In genomic region chr5:120052916-120053828, GRCh38 we compare ENCODE assay signal across 27 cellular contexts.
DNase-seq lines count a peak whose midpoint lies in the region; ATAC-seq and TF ChIP-seq lines count a peak whose summit lies in the region.
"Had no signal": no experiment of that assay in that cellular context is flagged by ENCODE, and none has a peak within 500 bp of the region (broad histone marks: within the 10 kb centered on the region; RNA-seq: fewer than 3 reads in every experiment).

No MANE protein-coding gene starts in this region.

- no peaks in the 10 kb centered on the region for H3K27me3 Mint-ChIP-seq in Calu3 (ENCODE audit: unreplicated experiment)
- H3K27me3 Mint-ChIP-seq: activated CD8-positive, alpha-beta T cell treated with anti-CD3 and anti-CD28 coated beads for 36 hours; type B pancreatic cell had no signal

- intact Hi-C loops in Right ventricle myocardium inferior (cut with DNase I) (no loop called here), cardiac septum (cut with DNase I) (loop anchor here (2.0 kb wide), 1 partner anchor 412 kb away; the partner anchor contains the start of gene PRR16), left ventricle myocardium superior (cut with micrococcal nuclease) (loop anchor here (10.0 kb wide), 2 partner anchors 108 to 402 kb away; no protein-coding TSS in a partner anchor), sciatic nerve (cut with DNase I) (no loop called here), uterus (cut with DNase I; ENCODE audit: low total_unique reads) (no loop called here), Calu3 (cut with micrococcal nuclease; ENCODE audit: unreplicated experiment) (no loop called here)

- H3K4me1 ChIP-seq in uterus = peaks cover 0 to 6% of the 10 kb centered on the region in 2 donors
- H3K4me1 ChIP-seq: breast epithelium had no signal

- H3K36me3 Mint-ChIP-seq in Calu3 (ENCODE audit: insufficient read depth, unreplicated experiment) = no peaks in the 10 kb centered on the region
- H3K36me3 Mint-ChIP-seq: CD8-positive, alpha-beta T cell; naive thymus-derived CD8-positive, alpha-beta T cell; type B pancreatic cell had no signal

- H3K27ac ChIP-seq in uterus = peak overlapping the region; percentile 36 to 56
- H3K27ac ChIP-seq: breast epithelium had no signal

- H3K4me3 ChIP-seq in uterus (no peak overlapping the region), H7 (ENCODE audit: insufficient read depth, low read depth, low read length) (no peak overlapping the region)
- H3K4me3 ChIP-seq: breast epithelium had no signal

- no peaks in the 10 kb centered on the region for H3K4me1 Mint-ChIP-seq in Calu3 (ENCODE audit: low read depth, unreplicated experiment)
- H3K4me1 Mint-ChIP-seq: naive thymus-derived CD8-positive, alpha-beta T cell had no signal

- H3K9me3 ChIP-seq in uterus = no peaks in the 10 kb centered on the region
- H3K9me3 ChIP-seq: breast epithelium had no signal

- CTCF ChIA-PET in Calu3 (lab: Charles Lee) = no interaction called here

- peak; percentile 93 for ATAC-seq in Right ventricle myocardium inferior
- peak; percentile 93 for ATAC-seq in left ventricle myocardium superior
- peak; percentile 69 for ATAC-seq in sciatic nerve
- ATAC-seq: activated CD4-positive, CD25-positive, alpha-beta regulatory T cell treated with anti-CD3 and anti-CD28 coated beads, Interleukin-2, amount 50 U/mL, for 24 hours; activated CD8-positive, alpha-beta T cell treated with anti-CD3 and anti-CD28 coated beads for 36 hours; CD8-positive, alpha-beta T cell; HCT116; naive thymus-derived CD8-positive, alpha-beta T cell had no signal

- DNase-seq in Right ventricle myocardium inferior (ENCODE audit: missing footprints) (no peak), cardiac septum (ENCODE audit: low spot score) (no peak), left ventricle myocardium superior (no peak), sciatic nerve (ENCODE audit: low spot score) (no peak), uterus (peak in 1 of 2 donors; percentile 24), Calu3 (no peak), H7 (no peak), NCI-H446 (lab: John Stamatoyannopoulos, UW) (no peak)
- DNase-seq: activated CD8-positive, alpha-beta T cell treated with anti-CD3 and anti-CD28 coated beads for 36 hours; activated gamma-delta T cell treated with Interleukin-2 at 50 U/mL for 16 hours; AML-193; CD8-positive, alpha-beta T cell; islet precursor cell; KG1; mesendoderm; MV-4-11; naive thymus-derived CD8-positive, alpha-beta T cell; NCI-H1694; NCI-H2171; NCI-H526 treated with DMSO at 0.1 percent for 48 hours; RPMI8226; stimulated activated naive CD4-positive, alpha-beta T cell had no signal

- no peak overlapping the region for H3K4me3 Mint-ChIP-seq in Calu3 (ENCODE audit: low read depth, unreplicated experiment)
- H3K4me3 Mint-ChIP-seq: activated CD8-positive, alpha-beta T cell treated with anti-CD3 and anti-CD28 coated beads for 36 hours; CD8-positive, alpha-beta T cell; dendritic cell treated with granulocyte-macrophage colony-stimulating factor and Interleukin-4, amounts not matched to agents 40 ng/mL and 50 ng/mL, for 4 days; naive thymus-derived CD8-positive, alpha-beta T cell; type B pancreatic cell had no signal

- no peak for TF ChIP-seq POLR2A in uterus (IDR thresholded peaks at IDR 0.05)

- peaks cover 3% of the 10 kb centered on the region for H3K9me3 Mint-ChIP-seq in Calu3 (ENCODE audit: low read depth, unreplicated experiment)
- H3K9me3 Mint-ChIP-seq: type B pancreatic cell had no signal

- no TSS peak for BruUV-seq in Calu3 (replicated peaks; lab: Mats Ljungman, UMichigan)

- H3K27me3 ChIP-seq in uterus (no peaks in the 10 kb centered on the region), H7 (ENCODE audit: control insufficient read depth, insufficient read depth, low read length) (no peaks in the 10 kb centered on the region)
- H3K27me3 ChIP-seq: breast epithelium had no signal

- no peak overlapping the region for H3K27ac Mint-ChIP-seq in Calu3 (ENCODE audit: unreplicated experiment)
- H3K27ac Mint-ChIP-seq: activated CD8-positive, alpha-beta T cell treated with anti-CD3 and anti-CD28 coated beads for 36 hours; CD8-positive, alpha-beta T cell; dendritic cell treated with granulocyte-macrophage colony-stimulating factor and Interleukin-4, amounts not matched to agents 40 ng/mL and 50 ng/mL, for 4 days; naive thymus-derived CD8-positive, alpha-beta T cell; type B pancreatic cell had no signal

- TF ChIP-seq CTCF in uterus (IDR thresholded peaks at IDR 0.05) (no peak), Calu3 (IDR thresholded peaks at IDR 0.05; ENCODE audit: unreplicated experiment) (no peak)

- H3K36me3 ChIP-seq in uterus (no peaks in the 10 kb centered on the region), H7 (replicated peaks; ENCODE audit: control insufficient read depth, insufficient read depth, low read length) (no peaks in the 10 kb centered on the region)
- H3K36me3 ChIP-seq: breast epithelium had no signal

Comparison
In these comparisons a context has a peak if more than half of its experiments do, and no peak if none do; other contexts are left out.
1. intact Hi-C loops: an anchor here in cardiac septum (2.0 kb wide) and left ventricle myocardium superior (10.0 kb wide); none called in Right ventricle myocardium inferior, sciatic nerve, uterus and Calu3.